In the genomic region with DNA sequence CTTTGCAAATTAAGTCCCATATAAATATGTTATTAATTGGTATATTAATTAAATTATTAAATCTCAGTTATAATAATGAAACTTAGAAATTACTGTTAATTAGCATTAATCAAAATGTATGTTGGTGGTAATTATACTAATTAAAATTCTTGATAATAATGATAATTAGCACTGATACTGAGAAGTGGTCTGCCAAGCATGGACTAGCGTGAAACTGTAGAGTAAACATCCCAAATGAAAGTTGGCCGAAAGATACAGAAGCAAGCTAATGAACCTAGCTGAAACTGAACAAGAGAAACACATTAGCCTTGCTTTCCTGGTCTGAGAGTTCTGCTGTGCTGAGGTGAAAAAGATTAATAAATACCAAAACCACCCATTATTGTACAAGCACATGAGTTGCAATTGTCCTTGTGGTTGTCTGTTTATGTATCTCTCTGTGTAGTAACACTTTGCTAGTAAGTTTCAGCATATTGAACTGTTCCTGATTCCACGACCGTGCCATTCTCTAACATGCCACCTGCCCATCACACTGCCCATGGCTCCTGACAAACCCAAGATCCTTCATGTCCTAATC, we compare ENCODE assay signal across 8 cellular contexts.
"Had no signal": no experiment of that assay in that cellular context is flagged by ENCODE, and none has a peak within 500 bp of the region (broad histone marks: within the 10 kb centered on the region; RNA-seq: fewer than 3 reads in every experiment).

No MANE protein-coding gene starts in this region.

- FAIRE-seq: HepG2, HTR-8/SVneo, K562 had no signal

- ATAC-seq: HepG2, K562 had no signal

- H3K9ac ChIP-seq: KMS-11 had no signal

- DNase-seq: IMR-90, KBM-7, KG1 had no signal

- H3K4me2 ChIP-seq: KMS-11 had no signal

- H3K4me3 ChIP-seq: K562 had no signal

- H3K27ac ChIP-seq: HL-60, KMS-11 had no signal
